In the genomic region with DNA sequence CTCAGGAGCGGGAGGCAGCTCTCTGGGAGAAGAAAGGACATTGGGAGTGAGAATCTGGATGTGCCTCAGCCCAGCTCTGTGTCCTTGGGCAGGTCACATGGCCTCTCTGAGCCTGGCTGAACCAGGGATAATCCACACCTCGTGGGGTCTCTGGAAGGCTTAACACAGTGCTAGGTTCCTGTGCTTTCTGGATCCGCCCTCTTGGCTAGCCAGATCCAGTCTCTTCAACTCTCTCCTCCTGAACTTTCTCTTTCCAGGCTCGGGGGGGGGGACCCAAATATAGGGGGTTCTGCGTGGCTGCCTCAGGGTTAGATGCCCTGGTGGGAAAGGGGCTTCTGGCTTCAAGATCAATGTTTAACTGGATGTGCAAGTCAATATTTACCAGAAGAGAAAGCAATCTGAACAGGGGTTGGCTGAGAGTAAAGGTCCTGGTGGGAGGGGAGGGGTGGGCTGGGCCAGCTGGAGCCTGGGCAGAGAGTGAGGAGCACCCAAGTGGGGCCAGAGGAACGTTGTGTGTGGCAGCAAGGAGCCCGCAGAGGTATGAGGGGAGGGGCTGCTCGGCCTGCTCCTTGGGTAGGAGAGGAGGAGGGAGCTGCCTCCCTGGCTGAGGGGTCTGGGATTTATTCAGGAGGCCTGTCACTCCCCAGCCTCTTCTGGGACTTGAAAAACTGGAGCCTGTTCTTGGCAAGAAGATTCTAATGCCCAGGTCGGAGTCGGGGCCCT, we compare ENCODE assay signal across 1 cellular context.
TF ChIP-seq lines count a peak whose summit lies in the region.

A gene (plus strand): TSS at position 501 of the 723 bp plus-strand sequence. CDS start 2,125 bp downstream, outside the sequence.

TF ChIP-seq in H1, 55 proteins besides CTCF, POLR2A, EP300 and RAD21:
- TF ChIP-seq SP2 (IDR thresholded peaks at IDR 0.05; ENCODE audit: low read length) (no peak), PHF8 (conservative IDR thresholded peaks at IDR 0.05; ENCODE audit: low read depth, low read length) (no peak), EGR1 (IDR thresholded peaks at IDR 0.05; ENCODE audit: borderline replicate concordance, low read depth, low read length) (no peak), NANOG (IDR thresholded peaks at IDR 0.05; ENCODE audit: insufficient read depth, low read depth, low read length, poor library complexity, severe bottlenecking) (no peak), POU5F1 (IDR thresholded peaks at IDR 0.05; ENCODE audit: low read depth, low read length) (no peak)
